Comparison of ENCODE assay signal across 14 cellular contexts in genomic region chr4:143668930-143669553, GRCh38. TPM values are rescaled to one million over a fixed set of nuclear protein-coding genes. Genes with fewer than 3 reads are reported as not detected.
DNase-seq lines count a peak whose midpoint lies in the region; ATAC-seq and TF ChIP-seq lines count a peak whose summit lies in the region.
"Had no signal": no experiment of that assay in that cellular context is flagged by ENCODE, and none has a peak within 500 bp of the region (broad histone marks: within the 10 kb centered on the region; RNA-seq: fewer than 3 reads in every experiment).

No MANE protein-coding gene starts in this region.

- POLR2A ChIA-PET in SK-N-SH (lab: Yijun Ruan, JAX) = no interaction called here

- peaks cover 0 to 9% of the 10 kb centered on the region in 2 experiments; a peak in 2 of 4 replicates for H3K4me1 ChIP-seq in SK-N-SH (ENCODE audit: control insufficient read depth in 1 of 2, insufficient read depth in 2 of 2, low read depth in 1 of 2, low read length in 1 of 2)
- peaks cover 6 to 14% of the 10 kb centered on the region in 2 donors for H3K4me1 ChIP-seq in thyroid gland

- no peak overlapping the region for H3K9ac ChIP-seq in SK-N-SH

- H3K36me3 Mint-ChIP-seq in endothelial cell (ENCODE audit: low read depth, unreplicated experiment) = peaks cover 4% of the 10 kb centered on the region

- peak overlapping the region; percentile 47; the same call in 1 of the 2 replicates for H2AFZ ChIP-seq in SK-N-SH (ENCODE audit: low read depth)

- no peaks in the 10 kb centered on the region for H3K79me2 ChIP-seq in SK-N-SH (ENCODE audit: insufficient read depth)

- ATAC-seq in SK-N-SH treated with all-trans-retinoic acid at 6 μM for 48 hours (no peak), GM21786 (IDR thresholded peaks at IDR 0.05; ENCODE audit: unreplicated experiment) (peak; percentile 93), HG03139 (IDR thresholded peaks at IDR 0.05; ENCODE audit: unreplicated experiment) (peak; percentile 90)

- TF ChIP-seq RAD21 in SK-N-SH (IDR thresholded peaks at IDR 0.05; ENCODE audit: low read length) = no peak

- H3K4me3 Mint-ChIP-seq in endothelial cell (ENCODE audit: unreplicated experiment) = no peak overlapping the region
- H3K4me3 Mint-ChIP-seq: central memory CD8-positive, alpha-beta T cell; naive B cell had no signal

- WGBS in SK-N-SH (ENCODE audit: low lambda C conversion rate) = 73% methylated on average over 9 of the region's 9 CpGs
- WGBS in thyroid gland, 2 donors = 73 to 84% methylated on average over 9 of the region's 9 CpGs

- H3K9me2 ChIP-seq in SK-N-SH = no peaks in the 10 kb centered on the region

- H3K4me3 ChIP-seq in SK-N-SH (ENCODE audit: low read depth in 2 of 2, low read length in 1 of 2) (no peak overlapping the region), thyroid gland (replicated peaks in 1 of 3) (no peak overlapping the region)

- H3K4me1 Mint-ChIP-seq in endothelial cell (ENCODE audit: unreplicated experiment) = no peaks in the 10 kb centered on the region
- H3K4me1 Mint-ChIP-seq: central memory CD8-positive, alpha-beta T cell; naive B cell had no signal

- intact Hi-C loops in thyroid gland (cut with DNase I) = no loop called here

- H3K27ac Mint-ChIP-seq in endothelial cell (ENCODE audit: unreplicated experiment) = no peak overlapping the region
- H3K27ac Mint-ChIP-seq: naive B cell had no signal

- H3K27me3 Mint-ChIP-seq in endothelial cell (ENCODE audit: unreplicated experiment) = no peaks in the 10 kb centered on the region
- H3K27me3 Mint-ChIP-seq: central memory CD8-positive, alpha-beta T cell had no signal

- no peaks in the 10 kb centered on the region for H3K27me3 ChIP-seq in SK-N-SH (ENCODE audit: insufficient read depth)
- H3K27me3 ChIP-seq in thyroid gland = no peaks in the 10 kb centered on the region

- no peak for TF ChIP-seq POLR2A in thyroid gland (IDR thresholded peaks at IDR 0.05)

- H3K27ac ChIP-seq in SK-N-SH (ENCODE audit: low read depth in 2 of 2, low read length in 1 of 2) (no peak overlapping the region), thyroid gland (peak overlapping the region in 2 of 3 donors; percentile 17 to 57)

- CTCF ChIA-PET in SK-N-SH (lab: Yijun Ruan, JAX) = no interaction called here

- H3F3A ChIP-seq in SK-N-SH (replicated peaks; ENCODE audit: insufficient read depth) = peaks cover 17% of the 10 kb centered on the region

- no peaks in the 10 kb centered on the region for H4K20me1 ChIP-seq in SK-N-SH (ENCODE audit: insufficient read depth)

- peaks cover 6% of the 10 kb centered on the region for H3K9me3 Mint-ChIP-seq in endothelial cell (ENCODE audit: unreplicated experiment)

- no peak overlapping the region for H3K4me2 ChIP-seq in SK-N-SH

- TF ChIP-seq EP300 in SK-N-SH (IDR thresholded peaks at IDR 0.05; ENCODE audit: borderline replicate concordance in 1 of 2, low read depth in 1 of 2, low read length in 1 of 2) = no peak

- H3K36me3 ChIP-seq in SK-N-SH (replicated peaks in 1 of 2; ENCODE audit: control insufficient read depth in 1 of 2, insufficient read depth in 2 of 2, low read length in 1 of 2) (no peaks in the 10 kb centered on the region), thyroid gland (no peaks in the 10 kb centered on the region)

- no peak for DNase-seq in SK-N-SH
- peak in 1 of 2 donors; percentile 1 for DNase-seq in thyroid gland
- DNase-seq in activated CD8-positive, alpha-beta memory T cell treated with anti-CD3 and anti-CD28 coated beads, Interleukin-2, amount 50 U/mL, for 4 hours = no peak
- no peak for DNase-seq in Kasumi-1 (lab: John Stamatoyannopoulos, UW)
- no peak for DNase-seq in endothelial cell (ENCODE audit: low spot score)
- DNase-seq: 8988T; activated CD4-positive, alpha-beta T cell treated with anti-CD3 and anti-CD28 coated beads for 1 hour; DMS53; Karpas-422; naive B cell had no signal

- TF ChIP-seq CTCF in SK-N-SH (IDR thresholded peaks at IDR 0.05) (no peak), thyroid gland (IDR thresholded peaks at IDR 0.05) (no peak), endothelial cell (IDR thresholded peaks at IDR 0.05; ENCODE audit: unreplicated experiment) (no peak)

- no peaks in the 10 kb centered on the region for H3K9me3 ChIP-seq in SK-N-SH
- H3K9me3 ChIP-seq in thyroid gland = no peaks in the 10 kb centered on the region

TF ChIP-seq in SK-N-SH, 30 proteins besides CTCF, POLR2A, EP300 and RAD21:
- no peak for TF ChIP-seq MAX (IDR thresholded peaks at IDR 0.05; ENCODE audit: low read depth)
- TF ChIP-seq MXI1 (IDR thresholded peaks at IDR 0.05; ENCODE audit: low read depth, low read length) = no peak
- TF ChIP-seq USF1 (IDR thresholded peaks at IDR 0.05; ENCODE audit: borderline replicate concordance, low read depth) = no peak
- no peak for TF ChIP-seq CHD2 (IDR thresholded peaks at IDR 0.05; ENCODE audit: low read length, partially characterized antibody)
- TF ChIP-seq NRF1 (IDR thresholded peaks at IDR 0.05; ENCODE audit: low read depth, low read length) = no peak
- no peak for TF ChIP-seq NFIC (IDR thresholded peaks at IDR 0.05; ENCODE audit: borderline replicate concordance)
TF ChIP-seq in SK-N-SH: peak in this region for 0.

TF ChIP-seq in SK-N-SH treated with all-trans-retinoic acid at 6 μM for 48 hours, 23 proteins besides CTCF, POLR2A, EP300 and RAD21:
- TF ChIP-seq OSR1 (CRISPR knock-in tag; IDR thresholded peaks at IDR 0.05) (no peak), POU6F1 (CRISPR knock-in tag; IDR thresholded peaks at IDR 0.05; ENCODE audit: borderline replicate concordance, low read depth) (no peak), BACH2 (CRISPR knock-in tag; IDR thresholded peaks at IDR 0.05; ENCODE audit: borderline replicate concordance) (no peak), ZFP30 (CRISPR knock-in tag; IDR thresholded peaks at IDR 0.05) (no peak), PPARA (CRISPR knock-in tag; IDR thresholded peaks at IDR 0.05; ENCODE audit: borderline replicate concordance) (no peak), RARB (CRISPR knock-in tag; IDR thresholded peaks at IDR 0.05) (no peak), ZC3H10 (CRISPR knock-in tag; IDR thresholded peaks at IDR 0.05) (no peak), ZNF565 (CRISPR knock-in tag; conservative IDR thresholded peaks at IDR 0.05; ENCODE audit: low read depth) (no peak)

RNA-seq across cellular contexts. Expression of gene FREM3, which starts 31.4 kb away (rescaled TPM):
- polyA plus RNA-seq in SK-N-SH (2012; rRNA removed) = 0.02 and 0.03 TPM in 2 replicates
- 0.03 TPM in 2 replicates for polyA plus RNA-seq in SK-N-SH (2012; cell fraction: cytosol; rRNA removed)
- polyA plus RNA-seq in SK-N-SH (2012; cell fraction: nucleus; rRNA removed) = 0.05 TPM in 2 replicates
- total RNA-seq in thyroid gland (not detected), endothelial cell (ENCODE audit: unreplicated experiment) (0.56 TPM)

Comparison
In these comparisons a context has a peak if more than half of its experiments do, and no peak if none do; other contexts are left out.
1. H3K27ac ChIP-seq: peak in thyroid gland (2 of 3); none in SK-N-SH (0 of 2).